Comparison of ENCODE assay signal across 1 cellular context in the genomic region with DNA sequence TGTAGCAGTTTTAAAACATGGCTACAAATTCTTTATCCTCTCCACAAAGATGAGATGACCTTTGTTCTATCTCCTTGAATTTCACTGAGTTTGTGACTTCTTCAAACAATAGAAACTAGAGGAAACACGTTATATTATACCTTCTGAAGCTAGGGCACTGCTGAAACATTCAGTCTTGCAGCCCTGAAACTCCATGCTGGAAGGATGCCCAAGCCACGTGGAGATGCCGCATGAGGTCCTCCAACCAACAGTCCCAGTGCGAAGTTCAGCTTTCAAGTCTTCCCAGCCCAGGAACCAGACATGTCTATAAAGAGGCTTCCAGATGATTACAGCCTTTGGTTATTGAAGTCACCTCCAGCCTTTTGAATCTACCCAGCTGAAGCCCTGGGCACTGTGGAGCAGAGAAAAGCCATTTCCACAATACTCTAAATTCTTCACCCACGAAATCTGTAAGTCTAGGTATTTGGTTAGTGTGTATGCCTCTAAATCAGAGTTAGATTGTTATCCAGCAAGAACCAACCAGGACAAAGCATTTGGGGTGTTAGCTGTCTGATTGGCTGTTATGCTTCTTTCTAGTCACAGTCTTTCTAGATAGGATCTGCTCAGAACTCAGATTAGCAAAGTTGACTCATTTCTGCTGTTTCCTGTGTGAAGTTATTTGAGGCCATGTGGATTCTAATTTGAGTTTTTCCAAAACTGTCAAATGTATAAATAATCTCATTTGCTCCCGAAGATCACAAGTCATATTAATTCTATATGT.
TF ChIP-seq lines count a peak whose summit lies in the region.

No MANE protein-coding gene starts in this region.

TF ChIP-seq in GM23338, 12 proteins besides CTCF, POLR2A, EP300 and RAD21 (continued from another document):
- TF ChIP-seq, protein P1, sequence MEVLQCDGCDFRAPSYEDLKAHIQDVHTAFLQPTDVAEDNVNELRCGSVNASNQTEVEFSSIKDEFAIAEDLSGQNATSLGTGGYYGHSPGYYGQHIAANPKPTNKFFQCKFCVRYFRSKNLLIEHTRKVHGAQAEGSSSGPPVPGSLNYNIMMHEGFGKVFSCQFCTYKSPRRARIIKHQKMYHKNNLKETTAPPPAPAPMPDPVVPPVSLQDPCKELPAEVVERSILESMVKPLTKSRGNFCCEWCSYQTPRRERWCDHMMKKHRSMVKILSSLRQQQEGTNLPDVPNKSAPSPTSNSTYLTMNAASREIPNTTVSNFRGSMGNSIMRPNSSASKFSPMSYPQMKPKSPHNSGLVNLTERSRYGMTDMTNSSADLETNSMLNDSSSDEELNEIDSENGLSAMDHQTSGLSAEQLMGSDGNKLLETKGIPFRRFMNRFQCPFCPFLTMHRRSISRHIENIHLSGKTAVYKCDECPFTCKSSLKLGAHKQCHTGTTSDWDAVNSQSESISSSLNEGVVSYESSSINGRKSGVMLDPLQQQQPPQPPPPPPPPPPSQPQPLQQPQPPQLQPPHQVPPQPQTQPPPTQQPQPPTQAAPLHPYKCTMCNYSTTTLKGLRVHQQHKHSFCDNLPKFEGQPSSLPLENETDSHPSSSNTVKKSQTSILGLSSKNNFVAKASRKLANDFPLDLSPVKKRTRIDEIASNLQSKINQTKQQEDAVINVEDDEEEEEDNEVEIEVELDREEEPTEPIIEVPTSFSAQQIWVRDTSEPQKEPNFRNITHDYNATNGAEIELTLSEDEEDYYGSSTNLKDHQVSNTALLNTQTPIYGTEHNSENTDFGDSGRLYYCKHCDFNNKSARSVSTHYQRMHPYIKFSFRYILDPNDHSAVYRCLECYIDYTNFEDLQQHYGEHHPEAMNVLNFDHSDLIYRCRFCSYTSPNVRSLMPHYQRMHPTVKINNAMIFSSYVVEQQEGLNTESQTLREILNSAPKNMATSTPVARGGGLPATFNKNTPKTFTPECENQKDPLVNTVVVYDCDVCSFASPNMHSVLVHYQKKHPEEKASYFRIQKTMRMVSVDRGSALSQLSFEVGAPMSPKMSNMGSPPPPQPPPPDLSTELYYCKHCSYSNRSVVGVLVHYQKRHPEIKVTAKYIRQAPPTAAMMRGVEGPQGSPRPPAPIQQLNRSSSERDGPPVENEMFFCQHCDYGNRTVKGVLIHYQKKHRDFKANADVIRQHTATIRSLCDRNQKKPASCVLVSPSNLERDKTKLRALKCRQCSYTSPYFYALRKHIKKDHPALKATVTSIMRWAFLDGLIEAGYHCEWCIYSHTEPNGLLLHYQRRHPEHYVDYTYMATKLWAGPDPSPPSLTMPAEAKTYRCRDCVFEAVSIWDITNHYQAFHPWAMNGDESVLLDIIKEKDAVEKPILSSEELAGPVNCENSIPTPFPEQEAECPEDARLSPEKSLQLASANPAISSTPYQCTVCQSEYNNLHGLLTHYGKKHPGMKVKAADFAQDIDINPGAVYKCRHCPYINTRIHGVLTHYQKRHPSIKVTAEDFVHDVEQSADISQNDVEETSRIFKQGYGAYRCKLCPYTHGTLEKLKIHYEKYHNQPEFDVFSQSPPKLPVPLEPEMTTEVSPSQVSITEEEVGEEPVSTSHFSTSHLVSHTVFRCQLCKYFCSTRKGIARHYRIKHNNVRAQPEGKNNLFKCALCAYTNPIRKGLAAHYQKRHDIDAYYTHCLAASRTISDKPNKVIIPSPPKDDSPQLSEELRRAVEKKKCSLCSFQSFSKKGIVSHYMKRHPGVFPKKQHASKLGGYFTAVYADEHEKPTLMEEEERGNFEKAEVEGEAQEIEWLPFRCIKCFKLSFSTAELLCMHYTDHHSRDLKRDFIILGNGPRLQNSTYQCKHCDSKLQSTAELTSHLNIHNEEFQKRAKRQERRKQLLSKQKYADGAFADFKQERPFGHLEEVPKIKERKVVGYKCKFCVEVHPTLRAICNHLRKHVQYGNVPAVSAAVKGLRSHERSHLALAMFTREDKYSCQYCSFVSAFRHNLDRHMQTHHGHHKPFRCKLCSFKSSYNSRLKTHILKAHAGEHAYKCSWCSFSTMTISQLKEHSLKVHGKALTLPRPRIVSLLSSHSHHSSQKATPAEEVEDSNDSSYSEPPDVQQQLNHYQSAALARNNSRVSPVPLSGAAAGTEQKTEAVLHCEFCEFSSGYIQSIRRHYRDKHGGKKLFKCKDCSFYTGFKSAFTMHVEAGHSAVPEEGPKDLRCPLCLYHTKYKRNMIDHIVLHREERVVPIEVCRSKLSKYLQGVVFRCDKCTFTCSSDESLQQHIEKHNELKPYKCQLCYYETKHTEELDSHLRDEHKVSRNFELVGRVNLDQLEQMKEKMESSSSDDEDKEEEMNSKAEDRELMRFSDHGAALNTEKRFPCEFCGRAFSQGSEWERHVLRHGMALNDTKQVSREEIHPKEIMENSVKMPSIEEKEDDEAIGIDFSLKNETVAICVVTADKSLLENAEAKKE (CRISPR knock-in tag; IDR thresholded peaks at IDR 0.05): no peak
- no peak for TF ChIP-seq STAT1 (IDR thresholded peaks at IDR 0.05; ENCODE audit: unreplicated experiment)
- TF ChIP-seq, protein P2, sequence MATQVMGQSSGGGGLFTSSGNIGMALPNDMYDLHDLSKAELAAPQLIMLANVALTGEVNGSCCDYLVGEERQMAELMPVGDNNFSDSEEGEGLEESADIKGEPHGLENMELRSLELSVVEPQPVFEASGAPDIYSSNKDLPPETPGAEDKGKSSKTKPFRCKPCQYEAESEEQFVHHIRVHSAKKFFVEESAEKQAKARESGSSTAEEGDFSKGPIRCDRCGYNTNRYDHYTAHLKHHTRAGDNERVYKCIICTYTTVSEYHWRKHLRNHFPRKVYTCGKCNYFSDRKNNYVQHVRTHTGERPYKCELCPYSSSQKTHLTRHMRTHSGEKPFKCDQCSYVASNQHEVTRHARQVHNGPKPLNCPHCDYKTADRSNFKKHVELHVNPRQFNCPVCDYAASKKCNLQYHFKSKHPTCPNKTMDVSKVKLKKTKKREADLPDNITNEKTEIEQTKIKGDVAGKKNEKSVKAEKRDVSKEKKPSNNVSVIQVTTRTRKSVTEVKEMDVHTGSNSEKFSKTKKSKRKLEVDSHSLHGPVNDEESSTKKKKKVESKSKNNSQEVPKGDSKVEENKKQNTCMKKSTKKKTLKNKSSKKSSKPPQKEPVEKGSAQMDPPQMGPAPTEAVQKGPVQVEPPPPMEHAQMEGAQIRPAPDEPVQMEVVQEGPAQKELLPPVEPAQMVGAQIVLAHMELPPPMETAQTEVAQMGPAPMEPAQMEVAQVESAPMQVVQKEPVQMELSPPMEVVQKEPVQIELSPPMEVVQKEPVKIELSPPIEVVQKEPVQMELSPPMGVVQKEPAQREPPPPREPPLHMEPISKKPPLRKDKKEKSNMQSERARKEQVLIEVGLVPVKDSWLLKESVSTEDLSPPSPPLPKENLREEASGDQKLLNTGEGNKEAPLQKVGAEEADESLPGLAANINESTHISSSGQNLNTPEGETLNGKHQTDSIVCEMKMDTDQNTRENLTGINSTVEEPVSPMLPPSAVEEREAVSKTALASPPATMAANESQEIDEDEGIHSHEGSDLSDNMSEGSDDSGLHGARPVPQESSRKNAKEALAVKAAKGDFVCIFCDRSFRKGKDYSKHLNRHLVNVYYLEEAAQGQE (IDR thresholded peaks at IDR 0.05; ENCODE audit: unreplicated experiment): no peak
